In the genomic region with DNA sequence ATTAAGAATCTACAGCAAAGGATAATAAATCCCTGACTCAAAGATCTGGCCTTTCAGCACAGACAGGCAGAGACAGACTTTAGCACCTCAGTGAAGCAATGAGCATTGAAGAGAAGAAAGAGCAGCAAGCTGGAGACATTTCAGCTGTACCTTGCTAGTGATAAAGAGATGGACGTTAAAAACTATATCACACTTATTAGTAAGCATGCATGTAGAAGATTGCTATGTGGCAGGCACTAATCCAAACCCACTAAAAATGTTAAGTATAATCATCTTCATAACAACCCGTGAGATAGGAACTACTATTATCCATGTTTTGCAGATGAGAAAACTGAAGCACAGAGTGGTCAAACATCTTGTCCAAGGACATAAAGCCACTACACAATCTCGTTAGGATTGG, we compare ENCODE assay signal across 34 cellular contexts.
"Had no signal": no experiment of that assay in that cellular context is flagged by ENCODE, and none has a peak within 500 bp of the region (broad histone marks: within the 10 kb centered on the region; RNA-seq: fewer than 3 reads in every experiment).

No MANE protein-coding gene starts in this region.

- DNase-seq: Karpas-422, Kasumi-1, MG63, MM.1S, MV-4-11, NCI-H1048, NCI-H1092, NCI-H1092 treated with DMSO at 0.1 percent for 48 hours, NCI-H1105, NCI-H1105 treated with DMSO at 0.1 percent for 48 hours, NCI-H1417, NCI-H1417 treated with DMSO at 0.1 percent for 48 hours, NCI-H1436 treated with DMSO at 0.1 percent for 48 hours, NCI-H146, NCI-H1694, NCI-H1694 treated with DMSO at 0.1 percent for 48 hours, NCI-H187, NCI-H187 treated with DMSO at 0.1 percent for 48 hours, NCI-H1930, NCI-H2029, NCI-H2029 treated with DMSO at 0.1 percent for 48 hours, NCI-H2081, NCI-H2081 treated with DMSO at 0.1 percent for 48 hours, NCI-H2107, NCI-H2171, NCI-H2171 treated with DMSO at 0.1 percent for 48 hours, NCI-H2227 treated with DMSO at 0.1 percent for 48 hours, NCI-H226, NCI-H345, NCI-H446, NCI-H446 treated with DMSO at 0.1 percent for 48 hours, NCI-H510A, NCI-H510A treated with DMSO at 0.1 percent for 48 hours, NCI-H524 had no signal

- H3K9me3 ChIP-seq: MG63 had no signal

- H3K4me3 ChIP-seq: MG63 had no signal

- H3K27me3 ChIP-seq: MG63 had no signal

- H3K36me3 ChIP-seq: MG63 had no signal
